Comparison of ENCODE assay signal across 25 cellular contexts in genomic region chr11:27950339-27950738, GRCh38.
"Had no signal": no experiment of that assay in that cellular context is flagged by ENCODE, and none has a peak within 500 bp of the region (broad histone marks: within the 10 kb centered on the region; RNA-seq: fewer than 3 reads in every experiment).

No MANE protein-coding gene starts in this region.

- H3K4me3 Mint-ChIP-seq: natural killer cell; stimulated activated memory B cell treated with anti-CD40 and anti-IgM and Interleukin-4, amounts not matched to agents 10 μg/mL and 1 μg/mL and 100 μg/mL, for 72 hours; type B pancreatic cell had no signal

- H3K36me3 ChIP-seq: gastroesophageal sphincter, heart left ventricle, left lung, ovary, sigmoid colon, spleen, tibial artery had no signal

- ATAC-seq: esophagus mucosa; foreskin keratinocyte; gastroesophageal sphincter; heart left ventricle; left cardiac atrium; left lung; natural killer cell; psoas muscle; right cardiac atrium; stimulated activated memory B cell treated with anti-CD40 and anti-IgM and Interleukin-4, amounts not matched to agents 10 μg/mL and 1 μg/mL and 100 μg/mL, for 72 hours; stimulated activated naive CD8-positive, alpha-beta T cell treated with anti-CD3 and anti-CD28 coated beads, Interleukin-15, Interleukin-2, amounts not matched to agents 100 U/mL and 50 U/mL, for 24 hours had no signal

- H3K27me3 ChIP-seq: gastroesophageal sphincter, heart left ventricle, hepatocyte, left lung, ovary, sigmoid colon, spleen, testis, tibial artery had no signal

- DNase-seq: dorsolateral prefrontal cortex; effector CD4-positive, alpha-beta T cell; foreskin keratinocyte; heart left ventricle; left cardiac atrium; left lung; natural killer cell; occipital lobe; ovary; posterior cingulate gyrus; psoas muscle; right cardiac atrium; sigmoid colon; spleen; stimulated activated CD4-positive, alpha-beta T cell treated with anti-CD3 and anti-CD28 coated beads, Interleukin-4, amount 100 ng/mL, for 4 hours; stimulated activated naive CD8-positive, alpha-beta T cell treated with anti-CD3 and anti-CD28 coated beads, Interleukin-15, Interleukin-2, amounts not matched to agents 100 U/mL and 50 U/mL, for 24 hours; substantia nigra; testis; tibial artery had no signal

- H3K27ac ChIP-seq: dorsolateral prefrontal cortex, epithelial cell of prostate, foreskin keratinocyte, gastroesophageal sphincter, heart left ventricle, hepatocyte, left lung, ovary, psoas muscle, sigmoid colon, spleen, testis, tibial artery had no signal

- H3K4me3 ChIP-seq: dorsolateral prefrontal cortex, gastroesophageal sphincter, heart left ventricle, hepatocyte, left lung, ovary, psoas muscle, sigmoid colon, spleen, testis, tibial artery had no signal

- H3K9me3 ChIP-seq: gastroesophageal sphincter, heart left ventricle, left lung, ovary, psoas muscle, sigmoid colon, testis, tibial artery had no signal

- H3K4me2 ChIP-seq: hepatocyte had no signal

- H3K27me3 Mint-ChIP-seq: stimulated activated memory B cell treated with anti-CD40 and anti-IgM and Interleukin-4, amounts not matched to agents 10 μg/mL and 1 μg/mL and 100 μg/mL, for 72 hours had no signal

- H3K79me2 ChIP-seq: hepatocyte had no signal

- H3K9me3 Mint-ChIP-seq: stimulated activated memory B cell treated with anti-CD40 and anti-IgM and Interleukin-4, amounts not matched to agents 10 μg/mL and 1 μg/mL and 100 μg/mL, for 72 hours; type B pancreatic cell had no signal

- H3K36me3 Mint-ChIP-seq: natural killer cell; stimulated activated memory B cell treated with anti-CD40 and anti-IgM and Interleukin-4, amounts not matched to agents 10 μg/mL and 1 μg/mL and 100 μg/mL, for 72 hours; type B pancreatic cell had no signal

- H3K4me1 ChIP-seq: foreskin keratinocyte, gastroesophageal sphincter, heart left ventricle, left lung, psoas muscle, sigmoid colon, spleen, testis, tibial artery had no signal

- H3K4me1 Mint-ChIP-seq: natural killer cell; stimulated activated memory B cell treated with anti-CD40 and anti-IgM and Interleukin-4, amounts not matched to agents 10 μg/mL and 1 μg/mL and 100 μg/mL, for 72 hours had no signal

- H3K27ac Mint-ChIP-seq: natural killer cell; stimulated activated memory B cell treated with anti-CD40 and anti-IgM and Interleukin-4, amounts not matched to agents 10 μg/mL and 1 μg/mL and 100 μg/mL, for 72 hours; type B pancreatic cell had no signal
